In genomic region chr1:15210651-15211390, GRCh38 we compare ENCODE assay signal across 2 cellular contexts.
A peak's percentile ranks its signal among the peaks of the same experiment; 100 is the strongest.
TF ChIP-seq lines count a peak whose summit lies in the region.

No MANE protein-coding gene starts in this region.

TF ChIP-seq in liver, 16 proteins besides CTCF, POLR2A, EP300 and RAD21:
- TF ChIP-seq NR2F2 (IDR thresholded peaks at IDR 0.05) = peak; percentile 65
- no peak for TF ChIP-seq SP1 (IDR thresholded peaks at IDR 0.05)
TF ChIP-seq in liver: peak in this region for 1.

TF ChIP-seq in HepG2, 621 proteins besides CTCF, POLR2A, EP300 and RAD21:
- TF ChIP-seq ELK4 (CRISPR knock-in tag; IDR thresholded peaks at IDR 0.05; ENCODE audit: borderline replicate concordance) (no peak), ZNF691 (CRISPR knock-in tag; IDR thresholded peaks at IDR 0.05; ENCODE audit: borderline replicate concordance, low read depth) (no peak), MYNN (CRISPR knock-in tag; IDR thresholded peaks at IDR 0.05; ENCODE audit: low read depth) (no peak)
TF ChIP-seq in HepG2: peak in this region for 0.
